In genomic region chr9:133905493-133905892, GRCh38 we compare ENCODE assay signal across 32 cellular contexts.
"Had no signal": no experiment of that assay in that cellular context is flagged by ENCODE, and none has a peak within 500 bp of the region (broad histone marks: within the 10 kb centered on the region; RNA-seq: fewer than 3 reads in every experiment).

No MANE protein-coding gene starts in this region.

- H3K27ac Mint-ChIP-seq: activated B cell treated with CpG ODN at 0.5 μM for 24 hours; activated CD8-positive, alpha-beta T cell treated with anti-CD3 and anti-CD28 coated beads for 36 hours; activated naive CD8-positive, alpha-beta T cell; activated T-helper 17 cell treated with anti-CD3 and anti-CD28 coated beads, Interleukin-2, amount 50 U/mL, for 72 hours; effector memory CD8-positive, alpha-beta T cell; T-helper 17 cell; T-helper 2 cell treated with Interferon-gamma antibody and Interleukin-4, amounts not matched to agents 5 μg/mL and 100 μg/mL, for 36 hours had no signal

- DNase-seq: activated B cell treated with CpG ODN at 0.5 μM for 24 hours; activated CD4-positive, alpha-beta T cell treated with anti-CD3 and anti-CD28 coated beads for 48 hours; activated CD4-positive, alpha-beta T cell treated with anti-CD3 and anti-CD28 coated beads, Interleukin-2, amount 50 U/mL, for 1 hour; activated CD4-positive, alpha-beta T cell treated with anti-CD3 and anti-CD28 coated beads, Interleukin-2, amount 50 U/mL, for 48 hours; activated CD8-positive, alpha-beta memory T cell treated with anti-CD3 and anti-CD28 coated beads for 24 hours; activated CD8-positive, alpha-beta T cell treated with anti-CD3 and anti-CD28 coated beads for 36 hours; activated effector memory CD4-positive, alpha-beta T cell treated with Interleukin-2 at 50 U/mL for 16 hours; activated gamma-delta T cell treated with Interleukin-2 at 50 U/mL for 16 hours; activated naive CD4-positive, alpha-beta T cell treated with anti-CD3 and anti-CD28 coated beads, Interleukin-2, amount 50 U/mL, for 16 hours; activated naive CD4-positive, alpha-beta T cell treated with Interleukin-2 at 50 U/mL for 16 hours; activated T-cell treated with anti-CD3 and anti-CD28 coated beads, Interleukin-2, amount 50 U/mL, for 4 hours; amniotic stem cell; aorta; body of pancreas; caudate nucleus; cortex of kidney; dermis blood vessel endothelial cell; effector CD4-positive, alpha-beta T cell; effector memory CD8-positive, alpha-beta T cell; erythroblast; foreskin keratinocyte; gastrocnemius medialis; glutamatergic neuron; heart left ventricle; T-helper 17 cell; T1000; WERI-Rb-1 had no signal

- H3K27me3 Mint-ChIP-seq: activated B cell treated with CpG ODN at 0.5 μM for 24 hours; activated CD8-positive, alpha-beta T cell treated with anti-CD3 and anti-CD28 coated beads for 36 hours; activated naive CD8-positive, alpha-beta T cell; activated T-helper 17 cell treated with anti-CD3 and anti-CD28 coated beads, Interleukin-2, amount 50 U/mL, for 72 hours; effector memory CD8-positive, alpha-beta T cell; T-helper 17 cell had no signal

- H3K9me3 ChIP-seq: body of pancreas, esophagus muscularis mucosa, gastrocnemius medialis, heart left ventricle had no signal

- H3K4me1 ChIP-seq: foreskin keratinocyte, gastrocnemius medialis had no signal

- H3K9me3 Mint-ChIP-seq: activated B cell treated with CpG ODN at 0.5 μM for 24 hours; activated CD8-positive, alpha-beta T cell treated with anti-CD3 and anti-CD28 coated beads for 36 hours; activated T-cell treated with anti-CD3 and anti-CD28 coated beads, Interleukin-2, amount 50 U/mL, for 4 hours; activated T-helper 17 cell treated with anti-CD3 and anti-CD28 coated beads, Interleukin-2, amount 50 U/mL, for 72 hours; effector memory CD8-positive, alpha-beta T cell; T-helper 2 cell treated with Interferon-gamma antibody and Interleukin-4, amounts not matched to agents 5 μg/mL and 100 μg/mL, for 36 hours had no signal

- H3K27me3 ChIP-seq: body of pancreas, esophagus muscularis mucosa, foreskin keratinocyte, gastrocnemius medialis, heart left ventricle had no signal

- H3K27ac ChIP-seq: body of pancreas, esophagus muscularis mucosa, foreskin keratinocyte, gastrocnemius medialis, heart left ventricle, WERI-Rb-1 had no signal

- H3K4me3 Mint-ChIP-seq: activated B cell treated with CpG ODN at 0.5 μM for 24 hours; activated CD8-positive, alpha-beta T cell treated with anti-CD3 and anti-CD28 coated beads for 36 hours; activated naive CD8-positive, alpha-beta T cell; activated T-cell treated with anti-CD3 and anti-CD28 coated beads, Interleukin-2, amount 50 U/mL, for 4 hours; activated T-helper 17 cell treated with anti-CD3 and anti-CD28 coated beads, Interleukin-2, amount 50 U/mL, for 72 hours; effector memory CD8-positive, alpha-beta T cell; T-helper 17 cell; T-helper 2 cell treated with Interferon-gamma antibody and Interleukin-4, amounts not matched to agents 5 μg/mL and 100 μg/mL, for 36 hours had no signal

- H3K36me3 ChIP-seq: esophagus muscularis mucosa, gastrocnemius medialis, heart left ventricle, WERI-Rb-1 had no signal

- H3K36me3 Mint-ChIP-seq: activated naive CD8-positive, alpha-beta T cell had no signal

- ATAC-seq: activated CD4-positive, CD25-positive, alpha-beta regulatory T cell treated with anti-CD3 and anti-CD28 coated beads, Interleukin-2, amount 50 U/mL, for 24 hours; activated CD8-positive, alpha-beta T cell treated with anti-CD3 and anti-CD28 coated beads for 36 hours; activated T-cell treated with anti-CD3 and anti-CD28 coated beads, Interleukin-2, amount 50 U/mL, for 4 hours; activated T-helper 17 cell treated with anti-CD3 and anti-CD28 coated beads, Interleukin-2, amount 50 U/mL, for 72 hours; body of pancreas; effector memory CD8-positive, alpha-beta T cell; foreskin keratinocyte; gastrocnemius medialis; heart left ventricle; T-helper 17 cell had no signal

- H3K4me3 ChIP-seq: body of pancreas, esophagus muscularis mucosa, gastrocnemius medialis, heart left ventricle had no signal

- H3K4me1 Mint-ChIP-seq: activated T-helper 17 cell treated with anti-CD3 and anti-CD28 coated beads, Interleukin-2, amount 50 U/mL, for 72 hours; T-helper 17 cell had no signal
